Comparison of ENCODE assay signal across 13 cellular contexts in genomic region chr7:90520484-90520883, GRCh38. TPM values are rescaled to one million over a fixed set of nuclear protein-coding genes. Genes with fewer than 3 reads are reported as not detected.
DNase-seq lines count a peak whose midpoint lies in the region; ATAC-seq and TF ChIP-seq lines count a peak whose summit lies in the region.
"Had no signal": no experiment of that assay in that cellular context is flagged by ENCODE, and none has a peak within 500 bp of the region (broad histone marks: within the 10 kb centered on the region; RNA-seq: fewer than 3 reads in every experiment).

No MANE protein-coding gene starts in this region.

- no peaks in the 10 kb centered on the region for H3F3A ChIP-seq in GM23248 (ENCODE audit: insufficient read depth)

- H3K27ac Mint-ChIP-seq in natural killer cell, result no peak overlapping the region
- H3K27ac Mint-ChIP-seq: activated naive CD8-positive, alpha-beta T cell treated with anti-CD3 and anti-CD28 coated beads, Interleukin-2, amount 50 U/mL, for 24 hours; CD8-positive, alpha-beta T cell had no signal

- no peaks in the 10 kb centered on the region for H3K9me2 ChIP-seq in GM23248 (ENCODE audit: insufficient read depth)

- no peaks in the 10 kb centered on the region for H3K36me3 Mint-ChIP-seq in natural killer cell
- H3K36me3 Mint-ChIP-seq: CD8-positive, alpha-beta T cell had no signal

- no peak overlapping the region for H3K27ac ChIP-seq in GM23248
- H3K27ac ChIP-seq: sigmoid colon had no signal

- no peak overlapping the region for H3K4me2 ChIP-seq in GM23248 (ENCODE audit: unreplicated experiment)

- TF ChIP-seq CTCF in natural killer cell (IDR thresholded peaks at IDR 0.05), result no peak

- no peaks in the 10 kb centered on the region for H3K4me1 ChIP-seq in GM23248 (ENCODE audit: insufficient read depth)

- H3K4me3 ChIP-seq in GM23248, result no peak overlapping the region
- H3K4me3 ChIP-seq: lung, sigmoid colon had no signal

- H3K27me3 Mint-ChIP-seq in natural killer cell (ENCODE audit: low read depth in 2 of 2), result no peaks in the 10 kb centered on the region

- WGBS in GM23248 (ENCODE audit: low coverage in 1 of 2, low lambda C conversion rate in 2 of 2, missing lambda C conversion rate in 2 of 2), 2 experiments, result 44 to 48% methylated on average over 5 of the region's 5 CpGs

- in situ Hi-C loops in ACHN (cut with HindIII; ENCODE audit: low pct_ligation_motif_present, low pct_unique_long_range_greater_than_20kb, low sequenced_read_pairs), result no loop called here
- in situ Hi-C loops in GM23248 (cut with MboI), result no loop called here

- peak; percentile 24 for DNase-seq in ACHN
- DNase-seq in GM23248, result peak; percentile 14
- DNase-seq in iris pigment epithelial cell (ENCODE audit: low read depth), result peak; percentile 10
- DNase-seq in natural killer cell, result no peak
- DNase-seq in activated naive CD4-positive, alpha-beta T cell treated with Interleukin-2 at 50 U/mL for 16 hours, result no peak
- no peak for DNase-seq in NCI-H2107 treated with DMSO at 0.1 percent for 48 hours (lab: John Stamatoyannopoulos, UW; ENCODE audit: unreplicated experiment)
- DNase-seq: activated naive CD8-positive, alpha-beta T cell treated with anti-CD3 and anti-CD28 coated beads, Interleukin-2, amount 50 U/mL, for 24 hours; CD8-positive, alpha-beta T cell; sigmoid colon had no signal

- no peaks in the 10 kb centered on the region for H3K9me3 ChIP-seq in GM23248 (ENCODE audit: low read depth)
- H3K9me3 ChIP-seq: sigmoid colon had no signal

- no peaks in the 10 kb centered on the region for H4K20me1 ChIP-seq in GM23248 (ENCODE audit: insufficient read depth)

- H3K9me3 Mint-ChIP-seq in natural killer cell, result no peaks in the 10 kb centered on the region
- H3K9me3 Mint-ChIP-seq: activated naive CD8-positive, alpha-beta T cell treated with anti-CD3 and anti-CD28 coated beads, Interleukin-2, amount 50 U/mL, for 24 hours; CD8-positive, alpha-beta T cell had no signal

- H3K9ac ChIP-seq in GM23248, result no peak overlapping the region

- no peaks in the 10 kb centered on the region for H3K27me3 ChIP-seq in GM23248 (replicated peaks; ENCODE audit: insufficient read depth)
- H3K27me3 ChIP-seq: sigmoid colon had no signal

- no peaks in the 10 kb centered on the region for H3K4me1 Mint-ChIP-seq in natural killer cell
- H3K4me1 Mint-ChIP-seq: activated naive CD8-positive, alpha-beta T cell treated with anti-CD3 and anti-CD28 coated beads, Interleukin-2, amount 50 U/mL, for 24 hours had no signal

- no peak overlapping the region for H3K4me3 Mint-ChIP-seq in natural killer cell
- H3K4me3 Mint-ChIP-seq: activated naive CD8-positive, alpha-beta T cell treated with anti-CD3 and anti-CD28 coated beads, Interleukin-2, amount 50 U/mL, for 24 hours; CD8-positive, alpha-beta T cell had no signal

- intact Hi-C loops in natural killer cell (cut with micrococcal nuclease), result no loop called here

- ATAC-seq in SK-N-SH treated with all-trans-retinoic acid at 6 μM for 48 hours (0 out of 3 replicates have a peak, but pooled peaks have one; percentile 32), natural killer cell (no peak), HG02759 (IDR thresholded peaks at IDR 0.05; ENCODE audit: unreplicated experiment) (no peak)
- ATAC-seq: activated naive CD8-positive, alpha-beta T cell treated with anti-CD3 and anti-CD28 coated beads, Interleukin-2, amount 50 U/mL, for 24 hours; CD8-positive, alpha-beta T cell; esophagus mucosa had no signal

- no peaks in the 10 kb centered on the region for H3K36me3 ChIP-seq in GM23248 (ENCODE audit: low read depth)
- H3K36me3 ChIP-seq: sigmoid colon had no signal

- H3K79me2 ChIP-seq in GM23248 (ENCODE audit: insufficient read depth), result no peaks in the 10 kb centered on the region

- no peak overlapping the region for H2AFZ ChIP-seq in GM23248

TF ChIP-seq in SK-N-SH treated with all-trans-retinoic acid at 6 μM for 48 hours, 23 proteins besides CTCF, POLR2A, EP300 and RAD21:
- TF ChIP-seq ZC3H10 (CRISPR knock-in tag; IDR thresholded peaks at IDR 0.05) (no peak), CREB5 (CRISPR knock-in tag; IDR thresholded peaks at IDR 0.05; ENCODE audit: low read depth) (no peak), PPARA (CRISPR knock-in tag; IDR thresholded peaks at IDR 0.05; ENCODE audit: borderline replicate concordance) (no peak), ARNTL (CRISPR knock-in tag; IDR thresholded peaks at IDR 0.05; ENCODE audit: borderline replicate concordance, low read depth) (no peak), ZNF565 (CRISPR knock-in tag; conservative IDR thresholded peaks at IDR 0.05; ENCODE audit: low read depth) (no peak), TOX (CRISPR knock-in tag; IDR thresholded peaks at IDR 0.05; ENCODE audit: borderline replicate concordance) (no peak), TSHZ2 (CRISPR knock-in tag; IDR thresholded peaks at IDR 0.05) (no peak), CSDC2 (CRISPR knock-in tag; IDR thresholded peaks at IDR 0.05) (no peak), POU6F1 (CRISPR knock-in tag; IDR thresholded peaks at IDR 0.05; ENCODE audit: borderline replicate concordance, low read depth) (no peak), ZFP30 (CRISPR knock-in tag; IDR thresholded peaks at IDR 0.05) (no peak), ZNF8 (CRISPR knock-in tag; IDR thresholded peaks at IDR 0.05) (no peak), ISL1 (CRISPR knock-in tag; IDR thresholded peaks at IDR 0.05) (no peak), CSRNP3 (CRISPR knock-in tag; IDR thresholded peaks at IDR 0.05) (no peak), ESRRG (CRISPR knock-in tag; IDR thresholded peaks at IDR 0.05) (no peak), OSR1 (CRISPR knock-in tag; IDR thresholded peaks at IDR 0.05) (no peak), GLIS3 (CRISPR knock-in tag; IDR thresholded peaks at IDR 0.05) (no peak), SNAI2 (CRISPR knock-in tag; IDR thresholded peaks at IDR 0.05) (no peak)
TF ChIP-seq in SK-N-SH treated with all-trans-retinoic acid at 6 μM for 48 hours: peak in this region for 0.

RNA-seq across cellular contexts. Expression of gene PTTG1IP2, which starts 51.0 kb away (rescaled TPM):
- total RNA-seq in GM23248 (2014; rRNA removed; shearing (Covaris generic)), result not detected in 2 replicates
- not detected in 2 replicates for polyA plus RNA-seq in GM23248 (2016; fragmentation: Nextera tagmentation; extraction: Ambion mirVana)
- total RNA-seq in natural killer cell, result not detected
- total RNA-seq: CD8-positive, alpha-beta T cell; esophagus mucosa; sigmoid colon had no signal
- polyA plus RNA-seq: lung, sigmoid colon had no signal

Comparison
In these comparisons a context has a peak if more than half of its experiments do, and no peak if none do; other contexts are left out.
1. DNase-seq: peak in ACHN (single experiment), GM23248 (single experiment) and iris pigment epithelial cell (single experiment); none in natural killer cell (single experiment), activated naive CD4-positive, alpha-beta T cell treated with Interleukin-2 at 50 U/mL for 16 hours (single experiment) and NCI-H2107 treated with DMSO at 0.1 percent for 48 hours (single experiment).